In genomic region chr2:170369228-170369627, GRCh38 we compare ENCODE assay signal across 1 cellular context.
TF ChIP-seq lines count a peak whose summit lies in the region.

No MANE protein-coding gene starts in this region.

TF ChIP-seq in HepG2, 621 proteins besides CTCF, POLR2A, EP300 and RAD21 (continued from another document):
- TF ChIP-seq MAFF (IDR thresholded peaks at IDR 0.05; ENCODE audit: low read depth, low read length) (0 out of 2 replicates have a peak, but pooled peaks have one; percentile 18), MAFK (conservative IDR thresholded peaks at IDR 0.05 in 1 of 2, IDR thresholded peaks at IDR 0.05 in 1 of 2; ENCODE audit: low read length in 2 of 2) (peak in 1 of 2 experiments; percentile 60; a peak in 2 of 4 replicates)
TF ChIP-seq in HepG2: peak in this region for 2.
